1 cellular context compared by ENCODE assay signal in the genomic region with DNA sequence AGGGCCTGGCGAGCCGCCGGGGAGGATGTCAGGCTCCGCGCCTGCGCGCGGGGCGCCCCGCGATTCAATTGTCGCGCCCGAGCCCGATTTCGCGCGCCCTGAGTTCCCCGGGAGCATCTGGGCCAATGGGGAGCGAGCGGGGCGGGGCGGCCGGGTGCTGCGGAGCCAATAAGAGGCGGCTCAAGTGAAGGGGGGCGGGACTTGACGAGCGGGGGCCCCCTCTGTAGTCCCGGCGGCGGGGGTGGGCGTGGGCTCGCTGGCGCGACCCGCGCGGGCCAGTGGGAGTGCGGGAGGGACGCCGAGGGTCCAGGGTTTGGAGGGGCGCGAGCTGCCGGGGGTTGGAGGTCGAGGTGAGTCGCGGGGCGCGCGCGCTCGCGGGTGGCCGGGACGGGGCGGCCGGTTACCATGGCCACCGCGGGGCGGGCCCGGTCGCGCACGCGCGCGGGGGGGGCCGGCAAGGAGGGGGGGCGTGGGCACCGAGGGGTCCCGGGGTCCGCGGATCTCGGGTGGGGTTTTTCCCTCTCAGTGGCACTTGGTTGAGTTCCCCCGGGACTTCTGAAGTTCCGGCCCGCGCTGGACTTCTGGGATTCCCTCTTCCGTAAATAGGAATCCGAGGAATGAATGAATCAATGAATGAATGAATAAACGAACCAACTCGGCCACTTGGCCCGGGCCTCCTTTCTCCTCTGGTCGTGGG.
TF ChIP-seq lines count a peak whose summit lies in the region.

No MANE protein-coding gene starts in this region.

TF ChIP-seq in GM12878, 131 proteins besides CTCF, POLR2A, EP300 and RAD21 (continued from another document):
- TF ChIP-seq, protein P1, sequence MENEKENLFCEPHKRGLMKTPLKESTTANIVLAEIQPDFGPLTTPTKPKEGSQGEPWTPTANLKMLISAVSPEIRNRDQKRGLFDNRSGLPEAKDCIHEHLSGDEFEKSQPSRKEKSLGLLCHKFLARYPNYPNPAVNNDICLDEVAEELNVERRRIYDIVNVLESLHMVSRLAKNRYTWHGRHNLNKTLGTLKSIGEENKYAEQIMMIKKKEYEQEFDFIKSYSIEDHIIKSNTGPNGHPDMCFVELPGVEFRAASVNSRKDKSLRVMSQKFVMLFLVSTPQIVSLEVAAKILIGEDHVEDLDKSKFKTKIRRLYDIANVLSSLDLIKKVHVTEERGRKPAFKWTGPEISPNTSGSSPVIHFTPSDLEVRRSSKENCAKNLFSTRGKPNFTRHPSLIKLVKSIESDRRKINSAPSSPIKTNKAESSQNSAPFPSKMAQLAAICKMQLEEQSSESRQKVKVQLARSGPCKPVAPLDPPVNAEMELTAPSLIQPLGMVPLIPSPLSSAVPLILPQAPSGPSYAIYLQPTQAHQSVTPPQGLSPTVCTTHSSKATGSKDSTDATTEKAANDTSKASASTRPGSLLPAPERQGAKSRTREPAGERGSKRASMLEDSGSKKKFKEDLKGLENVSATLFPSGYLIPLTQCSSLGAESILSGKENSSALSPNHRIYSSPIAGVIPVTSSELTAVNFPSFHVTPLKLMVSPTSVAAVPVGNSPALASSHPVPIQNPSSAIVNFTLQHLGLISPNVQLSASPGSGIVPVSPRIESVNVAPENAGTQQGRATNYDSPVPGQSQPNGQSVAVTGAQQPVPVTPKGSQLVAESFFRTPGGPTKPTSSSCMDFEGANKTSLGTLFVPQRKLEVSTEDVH (IDR thresholded peaks at IDR 0.05; ENCODE audit: low read depth, partially characterized antibody) = no peak
- TF ChIP-seq RUNX3 (IDR thresholded peaks at IDR 0.05; ENCODE audit: low read length) = no peak
- TF ChIP-seq CHD2 (IDR thresholded peaks at IDR 0.05; ENCODE audit: borderline replicate concordance, low read depth, low read length) = peak; percentile 87
- TF ChIP-seq HDAC2 (IDR thresholded peaks at IDR 0.05) = no peak
- no peak for TF ChIP-seq IKZF2 (IDR thresholded peaks at IDR 0.05)
- TF ChIP-seq, protein P2, sequence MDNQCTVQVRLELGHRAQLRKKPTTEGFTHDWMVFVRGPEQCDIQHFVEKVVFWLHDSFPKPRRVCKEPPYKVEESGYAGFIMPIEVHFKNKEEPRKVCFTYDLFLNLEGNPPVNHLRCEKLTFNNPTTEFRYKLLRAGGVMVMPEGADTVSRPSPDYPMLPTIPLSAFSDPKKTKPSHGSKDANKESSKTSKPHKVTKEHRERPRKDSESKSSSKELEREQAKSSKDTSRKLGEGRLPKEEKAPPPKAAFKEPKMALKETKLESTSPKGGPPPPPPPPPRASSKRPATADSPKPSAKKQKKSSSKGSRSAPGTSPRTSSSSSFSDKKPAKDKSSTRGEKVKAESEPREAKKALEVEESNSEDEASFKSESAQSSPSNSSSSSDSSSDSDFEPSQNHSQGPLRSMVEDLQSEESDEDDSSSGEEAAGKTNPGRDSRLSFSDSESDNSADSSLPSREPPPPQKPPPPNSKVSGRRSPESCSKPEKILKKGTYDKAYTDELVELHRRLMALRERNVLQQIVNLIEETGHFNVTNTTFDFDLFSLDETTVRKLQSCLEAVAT (IDR thresholded peaks at IDR 0.05) = no peak
- no peak for TF ChIP-seq ZNF217 (IDR thresholded peaks at IDR 0.05)
- TF ChIP-seq HDGF (IDR thresholded peaks at IDR 0.05) = no peak
- TF ChIP-seq, protein P3, sequence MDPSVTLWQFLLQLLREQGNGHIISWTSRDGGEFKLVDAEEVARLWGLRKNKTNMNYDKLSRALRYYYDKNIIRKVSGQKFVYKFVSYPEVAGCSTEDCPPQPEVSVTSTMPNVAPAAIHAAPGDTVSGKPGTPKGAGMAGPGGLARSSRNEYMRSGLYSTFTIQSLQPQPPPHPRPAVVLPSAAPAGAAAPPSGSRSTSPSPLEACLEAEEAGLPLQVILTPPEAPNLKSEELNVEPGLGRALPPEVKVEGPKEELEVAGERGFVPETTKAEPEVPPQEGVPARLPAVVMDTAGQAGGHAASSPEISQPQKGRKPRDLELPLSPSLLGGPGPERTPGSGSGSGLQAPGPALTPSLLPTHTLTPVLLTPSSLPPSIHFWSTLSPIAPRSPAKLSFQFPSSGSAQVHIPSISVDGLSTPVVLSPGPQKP (IDR thresholded peaks at IDR 0.05; ENCODE audit: low read depth, low read length) = no peak
- no peak for TF ChIP-seq MYB (IDR thresholded peaks at IDR 0.05; ENCODE audit: borderline replicate concordance, low read depth, low read length)
- no peak for TF ChIP-seq ESRRA (IDR thresholded peaks at IDR 0.05; ENCODE audit: low read length)
- TF ChIP-seq, protein P4, sequence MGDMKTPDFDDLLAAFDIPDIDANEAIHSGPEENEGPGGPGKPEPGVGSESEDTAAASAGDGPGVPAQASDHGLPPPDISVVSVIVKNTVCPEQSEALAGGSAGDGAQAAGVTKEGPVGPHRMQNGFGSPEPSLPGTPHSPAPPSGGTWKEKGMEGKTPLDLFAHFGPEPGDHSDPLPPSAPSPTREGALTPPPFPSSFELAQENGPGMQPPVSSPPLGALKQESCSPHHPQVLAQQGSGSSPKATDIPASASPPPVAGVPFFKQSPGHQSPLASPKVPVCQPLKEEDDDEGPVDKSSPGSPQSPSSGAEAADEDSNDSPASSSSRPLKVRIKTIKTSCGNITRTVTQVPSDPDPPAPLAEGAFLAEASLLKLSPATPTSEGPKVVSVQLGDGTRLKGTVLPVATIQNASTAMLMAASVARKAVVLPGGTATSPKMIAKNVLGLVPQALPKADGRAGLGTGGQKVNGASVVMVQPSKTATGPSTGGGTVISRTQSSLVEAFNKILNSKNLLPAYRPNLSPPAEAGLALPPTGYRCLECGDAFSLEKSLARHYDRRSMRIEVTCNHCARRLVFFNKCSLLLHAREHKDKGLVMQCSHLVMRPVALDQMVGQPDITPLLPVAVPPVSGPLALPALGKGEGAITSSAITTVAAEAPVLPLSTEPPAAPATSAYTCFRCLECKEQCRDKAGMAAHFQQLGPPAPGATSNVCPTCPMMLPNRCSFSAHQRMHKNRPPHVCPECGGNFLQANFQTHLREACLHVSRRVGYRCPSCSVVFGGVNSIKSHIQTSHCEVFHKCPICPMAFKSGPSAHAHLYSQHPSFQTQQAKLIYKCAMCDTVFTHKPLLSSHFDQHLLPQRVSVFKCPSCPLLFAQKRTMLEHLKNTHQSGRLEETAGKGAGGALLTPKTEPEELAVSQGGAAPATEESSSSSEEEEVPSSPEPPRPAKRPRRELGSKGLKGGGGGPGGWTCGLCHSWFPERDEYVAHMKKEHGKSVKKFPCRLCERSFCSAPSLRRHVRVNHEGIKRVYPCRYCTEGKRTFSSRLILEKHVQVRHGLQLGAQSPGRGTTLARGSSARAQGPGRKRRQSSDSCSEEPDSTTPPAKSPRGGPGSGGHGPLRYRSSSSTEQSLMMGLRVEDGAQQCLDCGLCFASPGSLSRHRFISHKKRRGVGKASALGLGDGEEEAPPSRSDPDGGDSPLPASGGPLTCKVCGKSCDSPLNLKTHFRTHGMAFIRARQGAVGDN (IDR thresholded peaks at IDR 0.05) = no peak
- TF ChIP-seq, protein P5, sequence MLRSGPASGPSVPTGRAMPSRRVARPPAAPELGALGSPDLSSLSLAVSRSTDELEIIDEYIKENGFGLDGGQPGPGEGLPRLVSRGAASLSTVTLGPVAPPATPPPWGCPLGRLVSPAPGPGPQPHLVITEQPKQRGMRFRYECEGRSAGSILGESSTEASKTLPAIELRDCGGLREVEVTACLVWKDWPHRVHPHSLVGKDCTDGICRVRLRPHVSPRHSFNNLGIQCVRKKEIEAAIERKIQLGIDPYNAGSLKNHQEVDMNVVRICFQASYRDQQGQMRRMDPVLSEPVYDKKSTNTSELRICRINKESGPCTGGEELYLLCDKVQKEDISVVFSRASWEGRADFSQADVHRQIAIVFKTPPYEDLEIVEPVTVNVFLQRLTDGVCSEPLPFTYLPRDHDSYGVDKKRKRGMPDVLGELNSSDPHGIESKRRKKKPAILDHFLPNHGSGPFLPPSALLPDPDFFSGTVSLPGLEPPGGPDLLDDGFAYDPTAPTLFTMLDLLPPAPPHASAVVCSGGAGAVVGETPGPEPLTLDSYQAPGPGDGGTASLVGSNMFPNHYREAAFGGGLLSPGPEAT (IDR thresholded peaks at IDR 0.05; ENCODE audit: low read depth) = no peak
- TF ChIP-seq POLR2AphosphoS2 (IDR thresholded peaks at IDR 0.05; ENCODE audit: low read depth, low read length) = no peak
- no peak for TF ChIP-seq EED (IDR thresholded peaks at IDR 0.05; ENCODE audit: low read depth)
- TF ChIP-seq NRF1 (conservative IDR thresholded peaks at IDR 0.05; ENCODE audit: low read depth, low read length) = peak; percentile 67
- TF ChIP-seq, protein P6, sequence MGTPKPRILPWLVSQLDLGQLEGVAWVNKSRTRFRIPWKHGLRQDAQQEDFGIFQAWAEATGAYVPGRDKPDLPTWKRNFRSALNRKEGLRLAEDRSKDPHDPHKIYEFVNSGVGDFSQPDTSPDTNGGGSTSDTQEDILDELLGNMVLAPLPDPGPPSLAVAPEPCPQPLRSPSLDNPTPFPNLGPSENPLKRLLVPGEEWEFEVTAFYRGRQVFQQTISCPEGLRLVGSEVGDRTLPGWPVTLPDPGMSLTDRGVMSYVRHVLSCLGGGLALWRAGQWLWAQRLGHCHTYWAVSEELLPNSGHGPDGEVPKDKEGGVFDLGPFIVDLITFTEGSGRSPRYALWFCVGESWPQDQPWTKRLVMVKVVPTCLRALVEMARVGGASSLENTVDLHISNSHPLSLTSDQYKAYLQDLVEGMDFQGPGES (IDR thresholded peaks at IDR 0.05) = peak; percentile 61; the same call in 1 of the 2 replicates
- TF ChIP-seq, protein P7, sequence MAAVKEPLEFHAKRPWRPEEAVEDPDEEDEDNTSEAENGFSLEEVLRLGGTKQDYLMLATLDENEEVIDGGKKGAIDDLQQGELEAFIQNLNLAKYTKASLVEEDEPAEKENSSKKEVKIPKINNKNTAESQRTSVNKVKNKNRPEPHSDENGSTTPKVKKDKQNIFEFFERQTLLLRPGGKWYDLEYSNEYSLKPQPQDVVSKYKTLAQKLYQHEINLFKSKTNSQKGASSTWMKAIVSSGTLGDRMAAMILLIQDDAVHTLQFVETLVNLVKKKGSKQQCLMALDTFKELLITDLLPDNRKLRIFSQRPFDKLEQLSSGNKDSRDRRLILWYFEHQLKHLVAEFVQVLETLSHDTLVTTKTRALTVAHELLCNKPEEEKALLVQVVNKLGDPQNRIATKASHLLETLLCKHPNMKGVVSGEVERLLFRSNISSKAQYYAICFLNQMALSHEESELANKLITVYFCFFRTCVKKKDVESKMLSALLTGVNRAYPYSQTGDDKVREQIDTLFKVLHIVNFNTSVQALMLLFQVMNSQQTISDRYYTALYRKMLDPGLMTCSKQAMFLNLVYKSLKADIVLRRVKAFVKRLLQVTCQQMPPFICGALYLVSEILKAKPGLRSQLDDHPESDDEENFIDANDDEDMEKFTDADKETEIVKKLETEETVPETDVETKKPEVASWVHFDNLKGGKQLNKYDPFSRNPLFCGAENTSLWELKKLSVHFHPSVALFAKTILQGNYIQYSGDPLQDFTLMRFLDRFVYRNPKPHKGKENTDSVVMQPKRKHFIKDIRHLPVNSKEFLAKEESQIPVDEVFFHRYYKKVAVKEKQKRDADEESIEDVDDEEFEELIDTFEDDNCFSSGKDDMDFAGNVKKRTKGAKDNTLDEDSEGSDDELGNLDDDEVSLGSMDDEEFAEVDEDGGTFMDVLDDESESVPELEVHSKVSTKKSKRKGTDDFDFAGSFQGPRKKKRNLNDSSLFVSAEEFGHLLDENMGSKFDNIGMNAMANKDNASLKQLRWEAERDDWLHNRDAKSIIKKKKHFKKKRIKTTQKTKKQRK (IDR thresholded peaks at IDR 0.05; ENCODE audit: low read depth, low read length) = no peak
- no peak for TF ChIP-seq PML (IDR thresholded peaks at IDR 0.05; ENCODE audit: low read length)
- TF ChIP-seq RELA (IDR thresholded peaks at IDR 0.05; ENCODE audit: borderline replicate concordance, partially characterized antibody) = no peak
- no peak for TF ChIP-seq TBL1XR1 (IDR thresholded peaks at IDR 0.05; ENCODE audit: low read depth, low read length)
- TF ChIP-seq SREBF2 (IDR thresholded peaks at IDR 0.05; ENCODE audit: low read length) = peak; percentile 71
- TF ChIP-seq CBX5 (IDR thresholded peaks at IDR 0.05; ENCODE audit: low read depth) = no peak
